Comparison of ENCODE assay signal across 15 cellular contexts in genomic region chr10:58943234-58943633, GRCh38.
"Had no signal": no experiment of that assay in that cellular context is flagged by ENCODE, and none has a peak within 500 bp of the region (broad histone marks: within the 10 kb centered on the region; RNA-seq: fewer than 3 reads in every experiment).

No MANE protein-coding gene starts in this region.

- H3K4me3 Mint-ChIP-seq: endodermal cell, nephron, T-helper 17 cell had no signal

- H3K4me1 ChIP-seq: body of pancreas had no signal

- H3K27me3 ChIP-seq: body of pancreas, ovary, testis had no signal

- H3K9me3 ChIP-seq: body of pancreas, ovary, testis had no signal

- H3K9me3 Mint-ChIP-seq: endodermal cell, nephron had no signal

- H3K27ac ChIP-seq: body of pancreas, ovary, testis had no signal

- H3K4me1 Mint-ChIP-seq: endodermal cell, T-helper 17 cell had no signal

- H3K27ac Mint-ChIP-seq: endodermal cell, nephron, T-helper 17 cell had no signal

- DNase-seq: activated CD4-positive, CD25-positive, alpha-beta regulatory T cell; activated naive CD4-positive, alpha-beta T cell treated with anti-CD3 and anti-CD28 coated beads, Interleukin-2, amount 50 U/mL, for 16 hours; body of pancreas; cerebellar nuclear complex; endodermal cell; kidney; left ventricle myocardium superior; mesendoderm; ovary; stimulated activated CD4-positive, alpha-beta T cell treated with anti-CD3 and anti-CD28 coated beads, Interleukin-4, amount 100 ng/mL, for 1 hour; stimulated activated CD8-positive, alpha-beta memory T cell treated with anti-CD3 and anti-CD28 coated beads, Interleukin-4, amount 100 ng/mL, for 48 hours; stimulated activated naive CD8-positive, alpha-beta T cell treated with anti-CD3 and anti-CD28 coated beads, Interleukin-15, Interleukin-2, amounts not matched to agents 100 U/mL and 50 U/mL, for 24 hours; T-helper 17 cell; testis had no signal

- H3K4me3 ChIP-seq: body of pancreas, ovary, testis had no signal

- ATAC-seq: body of pancreas; stimulated activated naive CD8-positive, alpha-beta T cell treated with anti-CD3 and anti-CD28 coated beads, Interleukin-15, Interleukin-2, amounts not matched to agents 100 U/mL and 50 U/mL, for 24 hours; T-helper 17 cell had no signal

- H3K36me3 ChIP-seq: ovary had no signal
